In genomic region chr5:3538886-3539285, GRCh38 we compare ENCODE assay signal across 8 cellular contexts. TPM values are rescaled to one million over a fixed set of nuclear protein-coding genes. Genes with fewer than 3 reads are reported as not detected.
"Had no signal": no experiment of that assay in that cellular context is flagged by ENCODE, and none has a peak within 500 bp of the region (broad histone marks: within the 10 kb centered on the region; RNA-seq: fewer than 3 reads in every experiment).

No MANE protein-coding gene starts in this region.

- ATAC-seq: GM12878 had no signal

- DNase-seq: GDM1, GF-D8 had no signal

- FAIRE-seq: G401.6, GM12878, GM12891, GM12892, GM18507, GM19239 had no signal

- H3K4me3 ChIP-seq: GM12878 had no signal

RNA-seq across cellular contexts. Expression of gene IRX1, which starts 56.7 kb away (rescaled TPM):
- total RNA-seq: GM12878 had no signal
- polyA plus RNA-seq: GM12878 had no signal
